8 cellular contexts compared by ENCODE assay signal in genomic region chr3:27467545-27467944, GRCh38. TPM values are rescaled to one million over a fixed set of nuclear protein-coding genes. Genes with fewer than 3 reads are reported as not detected.
DNase-seq lines count a peak whose midpoint lies in the region; ATAC-seq and TF ChIP-seq lines count a peak whose summit lies in the region.

No MANE protein-coding gene starts in this region.

- TF ChIP-seq CTCF in DOHH2 (IDR thresholded peaks at IDR 0.05; ENCODE audit: low read depth, low read length, poor library complexity, severe bottlenecking) (peak; percentile 54), chondrocyte (IDR thresholded peaks at IDR 0.05) (peak; percentile 86), lower lobe of right lung (IDR thresholded peaks at IDR 0.05) (peak; percentile 57)

- H3K9me3 Mint-ChIP-seq in chondrocyte (ENCODE audit: low read depth), result no peaks in the 10 kb centered on the region

- H3K4me3 Mint-ChIP-seq in chondrocyte (ENCODE audit: unreplicated experiment), result no peak overlapping the region

- intact Hi-C loops in lower lobe of right lung (cut with DNase I), result no loop called here

- peaks cover 5% of the 10 kb centered on the region; the same call in 1 of the 2 replicates for H3F3A ChIP-seq in DOHH2 (ENCODE audit: control insufficient read depth, insufficient read depth)

- H3K4me2 ChIP-seq in DOHH2 (ENCODE audit: low read length), result no peak overlapping the region

- H3K9me3 ChIP-seq in DOHH2 (ENCODE audit: control insufficient read depth, insufficient read depth, low read length), result no peaks in the 10 kb centered on the region
- H3K9me3 ChIP-seq in lower lobe of right lung, result no peaks in the 10 kb centered on the region

- H3K27ac Mint-ChIP-seq in chondrocyte (ENCODE audit: unreplicated experiment), result no peak overlapping the region

- peaks cover 1% of the 10 kb centered on the region for H3K36me3 Mint-ChIP-seq in chondrocyte (ENCODE audit: low read depth)

- no peaks in the 10 kb centered on the region for H3K27me3 Mint-ChIP-seq in chondrocyte (ENCODE audit: low read depth)

- peaks cover 16% of the 10 kb centered on the region for H3K4me1 ChIP-seq in DOHH2 (ENCODE audit: control insufficient read depth, low read length)
- H3K4me1 ChIP-seq in lower lobe of right lung, result no peaks in the 10 kb centered on the region

- peaks cover 23% of the 10 kb centered on the region for H3K4me1 Mint-ChIP-seq in chondrocyte (ENCODE audit: low read depth)

- no peaks in the 10 kb centered on the region for H3K9me2 ChIP-seq in DOHH2 (replicated peaks; ENCODE audit: control insufficient read depth, low read length)

- H3K27me3 ChIP-seq in DOHH2 (ENCODE audit: control insufficient read depth, low read length) (no peaks in the 10 kb centered on the region), lower lobe of right lung (ENCODE audit: low read depth) (no peaks in the 10 kb centered on the region)

- H4K20me1 ChIP-seq in DOHH2 (ENCODE audit: control insufficient read depth, insufficient read depth, low read depth, low read length), result peaks cover 3% of the 10 kb centered on the region; the same call in 1 of the 2 replicates

- H3K27ac ChIP-seq in DOHH2 (ENCODE audit: low read depth, low read length) (no peak overlapping the region), lower lobe of right lung (no peak overlapping the region)

- peak; percentile 82 for ATAC-seq in GM18873 (IDR thresholded peaks at IDR 0.05; ENCODE audit: low FRiP score, unreplicated experiment)
- ATAC-seq in HG03025 (IDR thresholded peaks at IDR 0.05; ENCODE audit: low FRiP score, unreplicated experiment), result peak; percentile 68
- ATAC-seq in lower lobe of right lung, result peak; percentile 71 to 81

- H3K36me3 ChIP-seq in DOHH2 (ENCODE audit: control insufficient read depth, low read length), result peaks cover 9% of the 10 kb centered on the region
- no peaks in the 10 kb centered on the region for H3K36me3 ChIP-seq in lower lobe of right lung

- DNase-seq in NCI-H526 treated with DMSO at 0.1 percent for 48 hours (lab: John Stamatoyannopoulos, UW) (peak; percentile 2), chondrocyte (ENCODE audit: low spot score) (no peak), lower lobe of right lung (no peak), mesenteric fat pad (ENCODE audit: low spot score) (no peak)
- DNase-seq in activated CD4-positive, alpha-beta T cell treated with anti-CD3 and anti-CD28 coated beads for 1 hour, result no peak

- peaks cover 98% of the 10 kb centered on the region for H3K79me2 ChIP-seq in DOHH2 (ENCODE audit: control insufficient read depth, low read length)

- H3K4me3 ChIP-seq in DOHH2 (ENCODE audit: low read length), result no peak overlapping the region
- no peak overlapping the region for H3K4me3 ChIP-seq in lower lobe of right lung

RNA-seq across cellular contexts. Expression of gene SLC4A7, which starts 16.6 kb away (rescaled TPM):
- total RNA-seq in chondrocyte (67.4 to 69.0 TPM (median 68.8 TPM) in 3 replicates), lower lobe of right lung (17.2 TPM), mesenteric fat pad (29.2 TPM)
